ENCODE assay signal across 1 cellular context in genomic region chr16:68310441-68311315, GRCh38.
A peak's percentile ranks its signal among the peaks of the same experiment; 100 is the strongest.
TF ChIP-seq lines count a peak whose summit lies in the region.

Gene PRMT7 (plus strand): TSS chr16:68311019. CDS start chr16:68315980, 4,961 bp downstream.
Gene SLC7A6OS (minus strand): TSS chr16:68310946. CDS start chr16:68310926, 20 bp downstream.

TF ChIP-seq in HEK293, 187 proteins besides CTCF, POLR2A, EP300 and RAD21 (continued from another document):
- TF ChIP-seq ATF2 (tag by site-specific recombination; IDR thresholded peaks at IDR 0.05; ENCODE audit: low read depth) (no peak), ZNF169 (tag by site-specific recombination; IDR thresholded peaks at IDR 0.05) (no peak), SP3 (tag by site-specific recombination; IDR thresholded peaks at IDR 0.05) (peak; percentile 67), ZBTB11 (tag by site-specific recombination; conservative IDR thresholded peaks at IDR 0.05; ENCODE audit: low read depth) (peak; percentile 93)
